In genomic region chr1:206575894-206576737, GRCh38 we compare ENCODE assay signal across 8 cellular contexts.
DNase-seq lines count a peak whose midpoint lies in the region; ATAC-seq and TF ChIP-seq lines count a peak whose summit lies in the region.

No MANE protein-coding gene starts in this region.

- peak; percentile 71 for DNase-seq in D341Med (ENCODE audit: low spot score)
- peak in 2 of 3 experiments; percentile 77 to 95 for DNase-seq in NCI-H1417 (lab: John Stamatoyannopoulos, UW)
- DNase-seq in stimulated activated CD4-positive, alpha-beta T cell treated with anti-CD3 and anti-CD28 coated beads, Interleukin-4, amount 100 ng/mL, for 1 hour: no peak
- no peak for DNase-seq in activated effector memory CD4-positive, alpha-beta T cell treated with Interleukin-2 at 50 U/mL for 16 hours

- no peak for TF ChIP-seq CTCF in nephron (IDR thresholded peaks at IDR 0.05; ENCODE audit: unreplicated experiment in 3 of 3)

- peaks cover 21% of the 10 kb centered on the region for H3K4me1 Mint-ChIP-seq in nephron

- peak overlapping the region; percentile 51 for H3K27ac ChIP-seq in angular gyrus (ENCODE audit: low read depth, low read length)

- ATAC-seq in HG03095 (IDR thresholded peaks at IDR 0.05; ENCODE audit: unreplicated experiment) (no peak), HG02973 (IDR thresholded peaks at IDR 0.05; ENCODE audit: unreplicated experiment) (no peak)

- peaks cover 12% of the 10 kb centered on the region for H3K27me3 Mint-ChIP-seq in nephron (ENCODE audit: low read depth)

- H3K4me3 Mint-ChIP-seq in nephron: no peak overlapping the region

- peak overlapping the region; percentile 4 to 74 (median 7) for H3K27ac Mint-ChIP-seq in nephron

- H3K36me3 Mint-ChIP-seq in nephron (ENCODE audit: low read depth): no peaks in the 10 kb centered on the region

- no peaks in the 10 kb centered on the region for H3K9me3 Mint-ChIP-seq in nephron

Comparison
In these comparisons a context has a peak if more than half of its experiments do, and no peak if none do; other contexts are left out.
1. DNase-seq: peak in D341Med (single experiment) and NCI-H1417 (2 of 3); none in stimulated activated CD4-positive, alpha-beta T cell treated with anti-CD3 and anti-CD28 coated beads, Interleukin-4, amount 100 ng/mL, for 1 hour (single experiment) and activated effector memory CD4-positive, alpha-beta T cell treated with Interleukin-2 at 50 U/mL for 16 hours (single experiment).